8 cellular contexts compared by ENCODE assay signal in genomic region chr17:7888184-7888920, GRCh38. TPM values are rescaled to one million over a fixed set of nuclear protein-coding genes. Genes with fewer than 3 reads are reported as not detected.
DNase-seq lines count a peak whose midpoint lies in the region; ATAC-seq and TF ChIP-seq lines count a peak whose summit lies in the region.

Gene CHD3, plus strand, starts transcription at chr17:7888789. Its CDS starts 212 bp downstream, at chr17:7889001.

- peaks cover 44% of the 10 kb centered on the region for H3K79me2 ChIP-seq in SK-N-SH (ENCODE audit: insufficient read depth)

- H3K4me3 Mint-ChIP-seq in brain (no peak within 1 kb of the TSS), immature natural killer cell (no peak within 1 kb of the TSS)

- ATAC-seq in HG03039 (IDR thresholded peaks at IDR 0.05; ENCODE audit: unreplicated experiment): no peak

- no peak within 1 kb of the TSS for H3K27ac Mint-ChIP-seq in brain
- H3K27ac Mint-ChIP-seq in immature natural killer cell: peak within 1 kb of the TSS in 4 of 6 donors; percentile 21 to 78 (median 32)

- CTCF ChIA-PET in SK-N-SH (lab: Yijun Ruan, JAX): interaction anchor here (0.7 to 4.0 kb wide), 13 partner anchors 9 to 201 kb away, joined by 3 to 18 read pairs (median 4); partner anchors contain the start of genes KDM6B and TP53

- H3F3A ChIP-seq in SK-N-SH (replicated peaks; ENCODE audit: insufficient read depth): peaks cover 23% of the 10 kb centered on the region

- H3K27me3 Mint-ChIP-seq in brain (peaks cover 5% of the 10 kb centered on the region), immature natural killer cell (ENCODE audit: low read depth in 3 of 3) (peaks cover 5 to 19% (median 9%) of the 10 kb centered on the region in 3 donors)

- peaks cover 19 to 31% of the 10 kb centered on the region in 2 experiments for H3K36me3 ChIP-seq in SK-N-SH (replicated peaks in 1 of 2; ENCODE audit: control insufficient read depth in 1 of 2, insufficient read depth in 2 of 2, low read length in 1 of 2)

- POLR2A ChIA-PET in SK-N-SH (lab: Yijun Ruan, JAX): interaction anchor here (0.5 to 1.4 kb wide), 5 partner anchors 31 to 202 kb away, joined by 3 to 4 read pairs (median 3); partner anchors contain the start of gene NAA38

- no peak for TF ChIP-seq EP300 in SK-N-SH (IDR thresholded peaks at IDR 0.05; ENCODE audit: borderline replicate concordance in 1 of 2, low read depth in 1 of 2, low read length in 1 of 2)

- TF ChIP-seq CTCF in HFF-Myc (IDR thresholded peaks at IDR 0.05; ENCODE audit: low read depth, low read length, missing control alignments) (no peak), SK-N-SH (IDR thresholded peaks at IDR 0.05) (no peak), brain (conservative IDR thresholded peaks at IDR 0.05) (no peak)

- no peaks in the 10 kb centered on the region for H3K9me3 Mint-ChIP-seq in brain
- H3K9me3 Mint-ChIP-seq in immature natural killer cell: peaks cover 0 to 2% (median 0%) of the 10 kb centered on the region in 6 donors

- peak within 1 kb of the TSS; percentile 65 for H3K9ac ChIP-seq in SK-N-SH

- peak within 1 kb of the TSS; percentile 78 for H3K4me3 ChIP-seq in HFF-Myc (replicated peaks; ENCODE audit: low read depth, low read length)
- H3K4me3 ChIP-seq in SK-N-SH (ENCODE audit: low read depth in 2 of 2, low read length in 1 of 2): peak within 1 kb of the TSS; percentile 49 to 67

- peak within 1 kb of the TSS; percentile 96 to 100 for H3K27ac ChIP-seq in SK-N-SH (ENCODE audit: low read depth in 2 of 2, low read length in 1 of 2)

- no peaks in the 10 kb centered on the region for H3K9me3 ChIP-seq in SK-N-SH

- H3K4me2 ChIP-seq in SK-N-SH: peak within 1 kb of the TSS; percentile 86

- H3K4me1 Mint-ChIP-seq in brain (peaks cover 10% of the 10 kb centered on the region), immature natural killer cell (peaks cover 7 to 12% of the 10 kb centered on the region in 2 donors)

- H3K4me1 ChIP-seq in SK-N-SH (ENCODE audit: control insufficient read depth in 1 of 2, insufficient read depth in 2 of 2, low read depth in 1 of 2, low read length in 1 of 2): peaks cover 28 to 41% of the 10 kb centered on the region in 2 experiments

- H3K27me3 ChIP-seq in SK-N-SH (ENCODE audit: insufficient read depth): no peaks in the 10 kb centered on the region

- 63% methylated on average over 17 of the region's 18 CpGs for WGBS in SK-N-SH (ENCODE audit: low lambda C conversion rate)

- peaks cover 3% of the 10 kb centered on the region; the same call in 1 of the 2 replicates for H4K20me1 ChIP-seq in SK-N-SH (ENCODE audit: insufficient read depth)

- peaks cover 27% of the 10 kb centered on the region for H3K36me3 Mint-ChIP-seq in brain
- H3K36me3 Mint-ChIP-seq in immature natural killer cell: peaks cover 0 to 13% (median 4%) of the 10 kb centered on the region in 3 donors

- DNase-seq in HFF-Myc (ENCODE audit: extremely low read depth, low read depth) (no peak), SK-N-SH (no peak), immature natural killer cell (no peak), KG1 (lab: John Stamatoyannopoulos, UW) (no peak), NCI-H2196 (lab: John Stamatoyannopoulos, UW; ENCODE audit: unreplicated experiment) (no peak)
- DNase-seq in stimulated activated CD4-positive, alpha-beta T cell treated with anti-CD3 and anti-CD28 coated beads, Interleukin-1b, Interleukin-23, amount 100 ng/mL, for 1 hour (ENCODE audit: low read depth in 2 of 2): peak; percentile 13 to 38

- TF ChIP-seq RAD21 in SK-N-SH (IDR thresholded peaks at IDR 0.05; ENCODE audit: low read length): no peak

- H3K9me2 ChIP-seq in SK-N-SH: no peaks in the 10 kb centered on the region

- H2AFZ ChIP-seq in SK-N-SH (ENCODE audit: low read depth): peak within 1 kb of the TSS; percentile 80; the same call in 1 of the 2 replicates

TF ChIP-seq in SK-N-SH, 30 proteins besides CTCF, POLR2A, EP300 and RAD21:
- TF ChIP-seq MAX (IDR thresholded peaks at IDR 0.05; ENCODE audit: low read depth) (no peak), RXRA (IDR thresholded peaks at IDR 0.05; ENCODE audit: borderline replicate concordance, low read depth) (no peak), GABPA (IDR thresholded peaks at IDR 0.05; ENCODE audit: low read depth) (no peak), PBX3 (IDR thresholded peaks at IDR 0.05) (no peak), TAF1 (IDR thresholded peaks at IDR 0.05; ENCODE audit: borderline replicate concordance, low read depth, low read length) (no peak), SIN3A (IDR thresholded peaks at IDR 0.05; ENCODE audit: borderline replicate concordance, low read depth, low read length) (no peak)

RNA-seq across cellular contexts. Expression of gene CHD3, which starts in this region (rescaled TPM):
- 55.2 and 56.2 TPM in 2 replicates for polyA plus RNA-seq in SK-N-SH (2012; rRNA removed)
- 26.4 and 34.7 TPM in 2 replicates for polyA plus RNA-seq in SK-N-SH (2012; cell fraction: cytosol; rRNA removed)
- polyA plus RNA-seq in SK-N-SH (2012; cell fraction: nucleus; rRNA removed): 200 and 219 TPM in 2 replicates
- 76.2 TPM for polyA plus RNA-seq in brain (ENCODE audit: insufficient read depth, low read depth, low replicate concordance)
- 10 to 100 TPM in 1 of 3 donors, 1 to 10 TPM in 1, under 1 TPM in 1; 0.72 to 19.6 (median 3.5) TPM for polyA plus RNA-seq in immature natural killer cell

Comparison
In these comparisons a context has a peak if more than half of its experiments do, and no peak if none do; other contexts are left out.
1. DNase-seq: peak in stimulated activated CD4-positive, alpha-beta T cell treated with anti-CD3 and anti-CD28 coated beads, Interleukin-1b, Interleukin-23, amount 100 ng/mL, for 1 hour (2 of 2); none in HFF-Myc (single experiment), SK-N-SH (single experiment), immature natural killer cell (0 of 3), KG1 (single experiment) and NCI-H2196 (single experiment).
2. H3K27ac Mint-ChIP-seq: peak in immature natural killer cell (4 of 6); none in brain (0 of 5).